16 cellular contexts compared by ENCODE assay signal in the genomic region with DNA sequence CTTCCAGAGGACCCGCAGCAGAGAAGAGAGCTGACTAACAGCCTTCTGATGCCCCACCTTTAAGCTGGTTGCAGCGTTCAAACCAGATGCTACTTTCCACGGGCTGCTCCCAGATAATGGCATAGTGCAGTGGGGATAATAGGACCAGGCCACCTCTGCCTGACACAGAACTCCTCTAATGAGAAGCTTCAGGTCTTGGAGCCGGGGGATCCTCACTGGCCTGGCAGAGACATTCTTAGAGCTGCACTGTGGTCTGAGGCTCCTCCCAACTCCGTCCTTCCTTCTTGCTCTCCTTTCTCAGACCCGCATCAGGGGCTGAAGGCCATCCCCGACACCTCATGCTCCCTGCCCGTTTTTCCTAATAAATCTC.
DNase-seq lines count a peak whose midpoint lies in the region; ATAC-seq and TF ChIP-seq lines count a peak whose summit lies in the region.
"Had no signal": no experiment of that assay in that cellular context is flagged by ENCODE, and none has a peak within 500 bp of the region (broad histone marks: within the 10 kb centered on the region; RNA-seq: fewer than 3 reads in every experiment).

No MANE protein-coding gene starts in this region.

- H3K9me3 ChIP-seq in BLaER1 treated with 17β-estradiol and CSF1 and Interleukin-3, amounts not matched to agents 10 nM and 100 nM (replicated peaks in 1 of 11) = peaks cover 0 to 5% (median 0%) of the 10 kb centered on the region in 11 experiments; a peak in 1 of 22 replicates
- no peaks in the 10 kb centered on the region for H3K9me3 ChIP-seq in neural progenitor cell (ENCODE audit: low read depth)

- no peak for TF ChIP-seq CTCF in neural progenitor cell (IDR thresholded peaks at IDR 0.05)

- H2AFZ ChIP-seq in neural progenitor cell (replicated peaks) = no peak overlapping the region

- peak overlapping the region; percentile 38 for H3K27ac Mint-ChIP-seq in dendritic cell treated with granulocyte-macrophage colony-stimulating factor and Interleukin-4, amounts not matched to agents 40 ng/mL and 50 ng/mL, for 4 days
- peak overlapping the region; percentile 79 for H3K27ac Mint-ChIP-seq in neural progenitor cell
- H3K27ac Mint-ChIP-seq: CD8-positive, alpha-beta T cell had no signal

- H3F3A ChIP-seq in neural progenitor cell (ENCODE audit: low read depth) = no peaks in the 10 kb centered on the region

- no peak overlapping the region for H3K4me3 ChIP-seq in BLaER1 treated with 17β-estradiol and CSF1 and Interleukin-3, amounts not matched to agents 10 nM and 100 nM
- no peak overlapping the region for H3K4me3 ChIP-seq in neural progenitor cell

- no peak for ATAC-seq in HG02970 (IDR thresholded peaks at IDR 0.05; ENCODE audit: low FRiP score, unreplicated experiment)
- ATAC-seq: CD8-positive, alpha-beta T cell; PC-3; SK-N-SH treated with all-trans-retinoic acid at 6 μM for 48 hours had no signal

- peaks cover 0 to 93% (median 26%) of the 10 kb centered on the region in 10 experiments; a peak in 14 of 20 replicates for H3K4me1 ChIP-seq in BLaER1 treated with 17β-estradiol and CSF1 and Interleukin-3, amounts not matched to agents 10 nM and 100 nM
- no peaks in the 10 kb centered on the region for H3K4me1 ChIP-seq in neural progenitor cell

- H3K4me2 ChIP-seq in BLaER1 treated with 17β-estradiol and CSF1 and Interleukin-3, amounts not matched to agents 10 nM and 100 nM = peak overlapping the region in 6 of 11 experiments; percentile 22 to 74 (median 58); a peak in 9 of 22 replicates
- no peak overlapping the region for H3K4me2 ChIP-seq in neural progenitor cell

- H3K27ac ChIP-seq in BLaER1 treated with 17β-estradiol and CSF1 and Interleukin-3, amounts not matched to agents 10 nM and 100 nM = peak overlapping the region in 1 of 11 experiments; percentile 0; a peak in 4 of 22 replicates
- H3K27ac ChIP-seq in neural progenitor cell = no peak overlapping the region

- H3K79me2 ChIP-seq in neural progenitor cell (ENCODE audit: low read depth) = no peaks in the 10 kb centered on the region

- H4K20me1 ChIP-seq in BLaER1 treated with 17β-estradiol and CSF1 and Interleukin-3, amounts not matched to agents 10 nM and 100 nM = no peaks in the 10 kb centered on the region
- no peaks in the 10 kb centered on the region for H4K20me1 ChIP-seq in neural progenitor cell (ENCODE audit: low read depth)

- H3K36me3 ChIP-seq in BLaER1 treated with 17β-estradiol and CSF1 and Interleukin-3, amounts not matched to agents 10 nM and 100 nM = no peaks in the 10 kb centered on the region
- no peaks in the 10 kb centered on the region for H3K36me3 ChIP-seq in neural progenitor cell

- H3K36me3 Mint-ChIP-seq in dendritic cell treated with granulocyte-macrophage colony-stimulating factor and Interleukin-4, amounts not matched to agents 40 ng/mL and 50 ng/mL, for 4 days (ENCODE audit: low read depth) = no peaks in the 10 kb centered on the region
- H3K36me3 Mint-ChIP-seq in neural progenitor cell = peaks cover 2% of the 10 kb centered on the region
- H3K36me3 Mint-ChIP-seq: CD8-positive, alpha-beta T cell had no signal

- no peaks in the 10 kb centered on the region for H3K27me3 ChIP-seq in BLaER1 treated with 17β-estradiol and CSF1 and Interleukin-3, amounts not matched to agents 10 nM and 100 nM
- H3K27me3 ChIP-seq in neural progenitor cell = no peaks in the 10 kb centered on the region

- H3K9me3 Mint-ChIP-seq in dendritic cell treated with granulocyte-macrophage colony-stimulating factor and Interleukin-4, amounts not matched to agents 40 ng/mL and 50 ng/mL, for 4 days = peaks cover 6% of the 10 kb centered on the region
- H3K9me3 Mint-ChIP-seq in neural progenitor cell = peaks cover 4% of the 10 kb centered on the region
- H3K9me3 Mint-ChIP-seq: CD8-positive, alpha-beta T cell had no signal

- H3K27me3 Mint-ChIP-seq in dendritic cell treated with granulocyte-macrophage colony-stimulating factor and Interleukin-4, amounts not matched to agents 40 ng/mL and 50 ng/mL, for 4 days = no peaks in the 10 kb centered on the region
- peaks cover 2% of the 10 kb centered on the region for H3K27me3 Mint-ChIP-seq in neural progenitor cell (ENCODE audit: insufficient read depth, low read depth)

- peaks cover 58% of the 10 kb centered on the region for H3K4me1 Mint-ChIP-seq in dendritic cell treated with granulocyte-macrophage colony-stimulating factor and Interleukin-4, amounts not matched to agents 40 ng/mL and 50 ng/mL, for 4 days (ENCODE audit: low read depth)
- peaks cover 36% of the 10 kb centered on the region for H3K4me1 Mint-ChIP-seq in neural progenitor cell

- DNase-seq in NCI-H2227 (lab: John Stamatoyannopoulos, UW; ENCODE audit: unreplicated experiment) (peak; percentile 37), neural progenitor cell (ENCODE audit: low spot score) (no peak), NCI-H2029 treated with DMSO at 0.1 percent for 48 hours (lab: John Stamatoyannopoulos, UW) (no peak), NCI-H226 (no peak), amniotic stem cell (lab: John Stamatoyannopoulos, UW) (no peak)
- DNase-seq: AML-193; CD8-positive, alpha-beta T cell; GF-D8; NCI-H1417; NCI-H2029; NCI-H69; PC-3 had no signal

- H3K9ac ChIP-seq in BLaER1 treated with 17β-estradiol and CSF1 and Interleukin-3, amounts not matched to agents 10 nM and 100 nM = 0 out of 22 replicates have a peak overlapping the region, but pooled peaks of 1 of the 11 experiments have one; percentile 10
- no peak overlapping the region for H3K9ac ChIP-seq in neural progenitor cell

- no peak overlapping the region for H3K4me3 Mint-ChIP-seq in dendritic cell treated with granulocyte-macrophage colony-stimulating factor and Interleukin-4, amounts not matched to agents 40 ng/mL and 50 ng/mL, for 4 days
- H3K4me3 Mint-ChIP-seq in neural progenitor cell = no peak overlapping the region
- H3K4me3 Mint-ChIP-seq: CD8-positive, alpha-beta T cell had no signal

- intact Hi-C loops in dendritic cell treated with granulocyte-macrophage colony-stimulating factor and Interleukin-4, amounts not matched to agents 40 ng/mL and 50 ng/mL, for 4 days (cut with micrococcal nuclease) = loop anchor here (5.0 kb wide), 2 partner anchors 47 to 157 kb away; no protein-coding TSS in a partner anchor
